In genomic region chr7:32515890-32516550, GRCh38 we compare ENCODE assay signal across 9 cellular contexts. TPM values are rescaled to one million over a fixed set of nuclear protein-coding genes. Genes with fewer than 3 reads are reported as not detected.
A peak's percentile ranks its signal among the peaks of the same experiment; 100 is the strongest.
DNase-seq lines count a peak whose midpoint lies in the region; ATAC-seq and TF ChIP-seq lines count a peak whose summit lies in the region.
"Had no signal": no experiment of that assay in that cellular context is flagged by ENCODE, and none has a peak within 500 bp of the region (broad histone marks: within the 10 kb centered on the region; RNA-seq: fewer than 3 reads in every experiment).

No MANE protein-coding gene starts in this region.

- intact Hi-C loops in lower leg skin (cut with DNase I; ENCODE audit: low total_unique reads): no loop called here

- no peaks in the 10 kb centered on the region for H3K27me3 Mint-ChIP-seq in naive thymus-derived CD8-positive, alpha-beta T cell

- H3K36me3 ChIP-seq in SJSA1: peaks cover 42% of the 10 kb centered on the region
- H3K36me3 ChIP-seq: HAP-1 had no signal

- CTCF ChIA-PET in RWPE1 (lab: Yijun Ruan, JAX): interaction anchor here (0.6 to 0.8 kb wide), 2 partner anchors 18 to 80 kb away, joined by 5 to 11 read pairs; no protein-coding TSS in a partner anchor

- H3K27me3 ChIP-seq in SJSA1 (replicated peaks): no peaks in the 10 kb centered on the region

- H3K4me3 ChIP-seq in SJSA1 (no peak overlapping the region), lower leg skin (ENCODE audit: low read depth, poor library complexity, severe bottlenecking) (no peak overlapping the region)
- H3K4me3 ChIP-seq: HAP-1 had no signal

- peak overlapping the region; percentile 23 to 89 (median 72) for H3K4me3 Mint-ChIP-seq in naive thymus-derived CD8-positive, alpha-beta T cell

- peak; percentile 91 for ATAC-seq in GM18907 (IDR thresholded peaks at IDR 0.05; ENCODE audit: unreplicated experiment)
- peak; percentile 82 for ATAC-seq in HG02678 (IDR thresholded peaks at IDR 0.05; ENCODE audit: unreplicated experiment)
- peak; percentile 93 to 97 for ATAC-seq in naive thymus-derived CD8-positive, alpha-beta T cell
- no peak for ATAC-seq in HG02970 (IDR thresholded peaks at IDR 0.05; ENCODE audit: low FRiP score, unreplicated experiment)

- H3K9me3 Mint-ChIP-seq in naive thymus-derived CD8-positive, alpha-beta T cell: peaks cover 0 to 12% (median 0%) of the 10 kb centered on the region in 9 donors

- peaks cover 8% of the 10 kb centered on the region for H3K9me3 ChIP-seq in SJSA1 (replicated peaks)

- DNase-seq in SJSA1 (ENCODE audit: low read depth in 1 of 2, low spot score in 2 of 2) (peak in 1 of 2 experiments; percentile 16), GM19238 (ENCODE audit: insufficient read length, low spot score) (no peak), RWPE1 (ENCODE audit: low spot score) (no peak), lower leg skin (ENCODE audit: low spot score in 2 of 2) (no peak)
- DNase-seq in naive thymus-derived CD8-positive, alpha-beta T cell: peak in 3 of 10 donors; percentile 16 to 48 (median 45)

- POLR2A ChIA-PET in naive thymus-derived CD8-positive, alpha-beta T cell (lab: Charles Lee): interaction anchor here (0.9 to 1.0 kb wide), 2 partner anchors 15 to 26 kb away, joined by 3 read pairs; partner anchors contain the start of gene LSM5
- POLR2A ChIA-PET in RWPE1 (lab: Yijun Ruan, JAX; ENCODE audit: low non-redundant PET): no interaction called here

- H3K27ac ChIP-seq in SJSA1 (0 out of 2 replicates have a peak overlapping the region, but pooled peaks have one; percentile 0), RWPE1 (no peak overlapping the region)

- 88 to 89% methylated on average over 3 of the region's 3 CpGs for WGBS in lower leg skin, 2 donors

- H3K4me1 ChIP-seq in SJSA1 (replicated peaks): peaks cover 13% of the 10 kb centered on the region
- H3K4me1 ChIP-seq: HAP-1 had no signal

- H3K4me1 Mint-ChIP-seq in naive thymus-derived CD8-positive, alpha-beta T cell: peaks cover 53 to 72% (median 69%) of the 10 kb centered on the region in 4 donors

- H3K36me3 Mint-ChIP-seq in naive thymus-derived CD8-positive, alpha-beta T cell: peaks cover 9 to 46% (median 25%) of the 10 kb centered on the region in 3 donors

- H3K27ac Mint-ChIP-seq in naive thymus-derived CD8-positive, alpha-beta T cell: peak overlapping the region; percentile 74 to 96 (median 87)

- no peak for TF ChIP-seq POLR2A in lower leg skin (IDR thresholded peaks at IDR 0.05)

- no peak for TF ChIP-seq CTCF in RWPE1 (conservative IDR thresholded peaks at IDR 0.05; ENCODE audit: low read depth)
- no peak for TF ChIP-seq CTCF in lower leg skin (IDR thresholded peaks at IDR 0.05)

RNA-seq across cellular contexts. Expression of gene AVL9, which starts 20.7 kb away (rescaled TPM):
- 26.8 and 30.2 TPM in 2 replicates for total RNA-seq in SJSA1 (2014; rRNA removed; shearing (Covaris generic))
- total RNA-seq in naive thymus-derived CD8-positive, alpha-beta T cell: 10 to 100 TPM; 44.5 to 45.3 TPM
- 10 to 100 TPM; 10.4 to 13.4 (median 12.5) TPM for polyA plus RNA-seq in naive thymus-derived CD8-positive, alpha-beta T cell
- total RNA-seq in lower leg skin: 10 to 100 TPM; 15.2 to 29.3 (median 18.1) TPM

RNA-seq across cellular contexts. Expression of gene LSM5, which starts 25.8 kb away (rescaled TPM):
- 52.0 and 138 TPM in 2 replicates for total RNA-seq in SJSA1 (2014; rRNA removed; shearing (Covaris generic))
- 10 to 100 TPM; 45.9 to 56.9 TPM for total RNA-seq in naive thymus-derived CD8-positive, alpha-beta T cell
- 100 to 1,000 TPM; 141 to 179 (median 174) TPM for polyA plus RNA-seq in naive thymus-derived CD8-positive, alpha-beta T cell
- total RNA-seq in lower leg skin: 10 to 100 TPM; 10.7 to 15.0 (median 12.4) TPM
